1 cellular context compared by ENCODE assay signal in genomic region chr16:19774024-19774423, GRCh38.
TF ChIP-seq lines count a peak whose summit lies in the region.

No MANE protein-coding gene starts in this region.

TF ChIP-seq in GM23338, 12 proteins besides CTCF, POLR2A, EP300 and RAD21 (continued from another document):
- TF ChIP-seq REST (IDR thresholded peaks at IDR 0.05; ENCODE audit: unreplicated experiment) = no peak
- no peak for TF ChIP-seq EZH2 (IDR thresholded peaks at IDR 0.05; ENCODE audit: low read depth, unreplicated experiment)
- TF ChIP-seq POLR2AphosphoS5 (IDR thresholded peaks at IDR 0.05; ENCODE audit: low read depth) = no peak
- TF ChIP-seq ZNF462 (CRISPR knock-in tag; IDR thresholded peaks at IDR 0.05) = no peak
- TF ChIP-seq STAT1 (IDR thresholded peaks at IDR 0.05; ENCODE audit: unreplicated experiment) = no peak
- TF ChIP-seq EZH2phosphoT487 (IDR thresholded peaks at IDR 0.05; ENCODE audit: unreplicated experiment) = no peak
- no peak for TF ChIP-seq ETS1 (IDR thresholded peaks at IDR 0.05)
- no peak for TF ChIP-seq NANOG (IDR thresholded peaks at IDR 0.05; ENCODE audit: borderline replicate concordance)
